ENCODE assay signal across 16 cellular contexts in genomic region chr14:100062602-100063001, GRCh38. TPM values are rescaled to one million over a fixed set of nuclear protein-coding genes. Genes with fewer than 3 reads are reported as not detected.
DNase-seq lines count a peak whose midpoint lies in the region; ATAC-seq and FAIRE-seq lines count a peak whose summit lies in the region.
"Had no signal": no experiment of that assay in that cellular context is flagged by ENCODE, and none has a peak within 500 bp of the region (broad histone marks: within the 10 kb centered on the region; RNA-seq: fewer than 3 reads in every experiment).

No MANE protein-coding gene starts in this region.

- H3K27ac ChIP-seq in BLaER1 = 0 out of 2 replicates have a peak overlapping the region, but pooled peaks have one; percentile 2
- H3K27ac ChIP-seq: neutrophil had no signal

- H3K4me3 ChIP-seq in BLaER1 = no peak overlapping the region

- peak; percentile 25 to 35 for ATAC-seq in activated T-cell treated with anti-CD3 and anti-CD28 coated beads, Interleukin-2, amount 50 U/mL, for 4 hours
- ATAC-seq in memory B cell (ENCODE audit: low read depth) (no peak), HG03025 (IDR thresholded peaks at IDR 0.05; ENCODE audit: low FRiP score, unreplicated experiment) (no peak)
- ATAC-seq: Panc1, right cardiac atrium had no signal

- no peak overlapping the region for H3K9ac ChIP-seq in BLaER1

- in situ Hi-C loops in G401 (cut with HindIII; ENCODE audit: low sequenced_read_pairs) = no loop called here

- no peaks in the 10 kb centered on the region for H3K27me3 Mint-ChIP-seq in activated T-cell treated with anti-CD3 and anti-CD28 coated beads, Interleukin-2, amount 50 U/mL, for 4 hours (ENCODE audit: low read depth)
- no peaks in the 10 kb centered on the region for H3K27me3 Mint-ChIP-seq in memory B cell

- no peak overlapping the region for H3K27ac Mint-ChIP-seq in memory B cell

- FAIRE-seq in GM19239 (lab: Jason Lieb, UNC) = peak; percentile 67

- H3K4me1 ChIP-seq in BLaER1 = peaks cover 67% of the 10 kb centered on the region

- H3K9me3 ChIP-seq in BLaER1 = peaks cover 9% of the 10 kb centered on the region; the same call in 1 of the 2 replicates
- H3K9me3 ChIP-seq: neutrophil had no signal

- H3K9me3 Mint-ChIP-seq in activated T-cell treated with anti-CD3 and anti-CD28 coated beads, Interleukin-2, amount 50 U/mL, for 4 hours = no peaks in the 10 kb centered on the region
- H3K9me3 Mint-ChIP-seq in memory B cell = no peaks in the 10 kb centered on the region

- no peaks in the 10 kb centered on the region for H3K27me3 ChIP-seq in BLaER1
- H3K27me3 ChIP-seq: neutrophil had no signal

- H3K36me3 ChIP-seq in BLaER1 = 0 out of 2 replicates have a peak, but pooled peaks cover 6% of the 10 kb centered on the region
- H3K36me3 ChIP-seq: neutrophil had no signal

- H3K4me3 Mint-ChIP-seq in activated T-cell treated with anti-CD3 and anti-CD28 coated beads, Interleukin-2, amount 50 U/mL, for 4 hours = peak overlapping the region; percentile 74
- peak overlapping the region; percentile 37 for H3K4me3 Mint-ChIP-seq in memory B cell

- peaks cover 95% of the 10 kb centered on the region for H3K4me1 Mint-ChIP-seq in activated T-cell treated with anti-CD3 and anti-CD28 coated beads, Interleukin-2, amount 50 U/mL, for 4 hours (ENCODE audit: low read depth)
- H3K4me1 Mint-ChIP-seq in memory B cell = peaks cover 35% of the 10 kb centered on the region

- DNase-seq in GM19239 (ENCODE audit: insufficient read length, low spot score) (no peak), memory B cell (ENCODE audit: low spot score in 2 of 2) (no peak), G401 (ENCODE audit: low spot score) (no peak), NCI-H187 treated with DMSO at 0.1 percent for 48 hours (lab: John Stamatoyannopoulos, UW) (no peak), cerebellar nuclear complex (lab: John Stamatoyannopoulos, UW) (no peak)
- DNase-seq in activated T-cell treated with anti-CD3 and anti-CD28 coated beads, Interleukin-2, amount 50 U/mL, for 4 hours = no peak
- DNase-seq: EL, foreskin melanocyte, NCI-H2029 treated with DMSO at 0.1 percent for 48 hours, NCI-H69, right cardiac atrium, substantia nigra had no signal

- H3K36me3 Mint-ChIP-seq in activated T-cell treated with anti-CD3 and anti-CD28 coated beads, Interleukin-2, amount 50 U/mL, for 4 hours (ENCODE audit: insufficient read depth) = no peaks in the 10 kb centered on the region
- no peaks in the 10 kb centered on the region for H3K36me3 Mint-ChIP-seq in memory B cell

- H4K20me1 ChIP-seq in BLaER1 = peaks cover 3% of the 10 kb centered on the region; the same call in 1 of the 2 replicates

- H3K4me2 ChIP-seq in BLaER1 = peak overlapping the region; percentile 92

RNA-seq across cellular contexts. Expression of gene EVL, which starts 2.6 kb away (rescaled TPM):
- 100 to 1,000 TPM in 2 of 3 donors, 10 to 100 TPM in 1; 79.4 to 112 (median 107) TPM for total RNA-seq in activated T-cell treated with anti-CD3 and anti-CD28 coated beads, Interleukin-2, amount 50 U/mL, for 4 hours
- 38.1 and 53.8 TPM in 2 replicates for total RNA-seq in G401 (2014; rRNA removed; shearing (Covaris generic))

Comparison
In these comparisons a context has a peak if more than half of its experiments do, and no peak if none do; other contexts are left out.
1. ATAC-seq: peak in activated T-cell treated with anti-CD3 and anti-CD28 coated beads, Interleukin-2, amount 50 U/mL, for 4 hours (2 of 2); none in memory B cell (single experiment) and HG03025 (single experiment).